Comparison of ENCODE assay signal across 23 cellular contexts in genomic region chr3:50354850-50355249, GRCh38. TPM values are rescaled to one million over a fixed set of nuclear protein-coding genes. Genes with fewer than 3 reads are reported as not detected.
DNase-seq lines count a peak whose midpoint lies in the region; ATAC-seq, FAIRE-seq and TF ChIP-seq lines count a peak whose summit lies in the region.
"Had no signal": no experiment of that assay in that cellular context is flagged by ENCODE, and none has a peak within 500 bp of the region (broad histone marks: within the 10 kb centered on the region; RNA-seq: fewer than 3 reads in every experiment).

No MANE protein-coding gene starts in this region.

- H3K9me3 ChIP-seq in BLaER1, result no peaks in the 10 kb centered on the region
- H3K9me3 ChIP-seq: SJSA1 had no signal

- no peaks in the 10 kb centered on the region for H3K9me3 Mint-ChIP-seq in nephron
- H3K9me3 Mint-ChIP-seq: CD14-positive monocyte had no signal

- ATAC-seq in left cardiac atrium (no peak), GM18873 (IDR thresholded peaks at IDR 0.05; ENCODE audit: low FRiP score, unreplicated experiment) (no peak)

- H3K36me3 ChIP-seq in BLaER1, result peaks cover 63% of the 10 kb centered on the region

- H3K27me3 ChIP-seq in BLaER1, result no peaks in the 10 kb centered on the region
- H3K27me3 ChIP-seq: SJSA1 had no signal

- peak overlapping the region; percentile 15; the same call in 1 of the 2 replicates for H3K9ac ChIP-seq in BLaER1
- H3K9ac ChIP-seq: KMS-11 had no signal

- H3K4me1 ChIP-seq in BLaER1, result peaks cover 57% of the 10 kb centered on the region

- DNase-seq in GM12892 (ENCODE audit: insufficient read length), result no peak
- DNase-seq in left cardiac atrium, result no peak
- DNase-seq in NCI-H526 (lab: John Stamatoyannopoulos, UW), result no peak
- DNase-seq: DMS153, DND-41, GM23248, H7, IMR-90, NCI-H1048, NCI-H1417, NCI-H1694, NCI-H2029 treated with DMSO at 0.1 percent for 48 hours, NCI-H446 treated with DMSO at 0.1 percent for 48 hours, NCI-H526 treated with DMSO at 0.1 percent for 48 hours, PC-9, Right ventricle myocardium superior had no signal

- no peak for FAIRE-seq in GM12892 (lab: Jason Lieb, UNC)
- FAIRE-seq: GM18507 had no signal

- no peak for TF ChIP-seq CTCF in nephron (IDR thresholded peaks at IDR 0.05; ENCODE audit: unreplicated experiment in 3 of 3)

- peaks cover 84% of the 10 kb centered on the region for H4K20me1 ChIP-seq in BLaER1

- H3K27ac ChIP-seq in BLaER1, result no peak overlapping the region
- H3K27ac ChIP-seq: GM23248, KMS-11, PC-9, SJSA1 had no signal

- peaks cover 18% of the 10 kb centered on the region for H3K36me3 Mint-ChIP-seq in nephron (ENCODE audit: low read depth)

- H3K4me1 Mint-ChIP-seq in nephron, result peaks cover 47% of the 10 kb centered on the region

- H3K27ac Mint-ChIP-seq in nephron, result no peak overlapping the region

- intact Hi-C loops in left cardiac atrium (cut with DNase I), result no loop called here

- peak overlapping the region in 2 of 3 experiments; percentile 15 to 38 for H3K4me3 Mint-ChIP-seq in nephron
- H3K4me3 Mint-ChIP-seq: CD14-positive monocyte had no signal

- 0 out of 2 replicates have a peak, but pooled peaks have one; percentile 4 for TF ChIP-seq POLR2A in GM12892 (IDR thresholded peaks at IDR 0.05; ENCODE audit: low read depth, low read length)

- no peak overlapping the region for H3K4me2 ChIP-seq in BLaER1
- H3K4me2 ChIP-seq: KMS-11, PC-9 had no signal

- H3K27me3 Mint-ChIP-seq in nephron (ENCODE audit: low read depth), result no peaks in the 10 kb centered on the region

- no peak overlapping the region for H3K4me3 ChIP-seq in BLaER1
- H3K4me3 ChIP-seq: GM23248, PC-9, SJSA1 had no signal

RNA-seq across cellular contexts. Expression of gene CYB561D2, which starts 4.2 kb away (rescaled TPM):
- 11.5 TPM for polyA plus RNA-seq in GM12892 (2012; ENCODE audit: missing spikeins)
- 1 to 10 TPM; 7.6 to 9.2 TPM for total RNA-seq in left cardiac atrium

RNA-seq across cellular contexts. Expression of gene NPRL2, which starts 4.3 kb away (rescaled TPM):
- polyA plus RNA-seq in GM12892 (2012; ENCODE audit: missing spikeins), result 30.4 TPM
- total RNA-seq in left cardiac atrium, result 10 to 100 TPM; 12.6 to 19.9 TPM

RNA-seq across cellular contexts. Expression of gene TMEM115, which starts 4.5 kb away (rescaled TPM):
- polyA plus RNA-seq in GM12892 (2012; ENCODE audit: missing spikeins), result 4.3 TPM
- 10 to 100 TPM; 28.7 to 33.4 TPM for total RNA-seq in left cardiac atrium

RNA-seq across cellular contexts. Expression of gene ZMYND10, which starts 9.3 kb away (rescaled TPM):
- 0.76 TPM for polyA plus RNA-seq in GM12892 (2012; ENCODE audit: missing spikeins)
- total RNA-seq in left cardiac atrium, result under 1 TPM in 1 of 2 donors, not detected in 1; 0.29 TPM
- total RNA-seq: Right ventricle myocardium superior had no signal

RNA-seq across cellular contexts. Expression of gene RASSF1, which starts 14.2 kb away (rescaled TPM):
- 30.1 TPM for polyA plus RNA-seq in GM12892 (2012; ENCODE audit: missing spikeins)
- total RNA-seq in left cardiac atrium, result 10 to 100 TPM; 20.7 to 25.6 TPM
